In genomic region chr7:157667731-157668130, GRCh38 we compare ENCODE assay signal across 22 cellular contexts.
A peak's percentile ranks its signal among the peaks of the same experiment; 100 is the strongest.
DNase-seq lines count a peak whose midpoint lies in the region; ATAC-seq and TF ChIP-seq lines count a peak whose summit lies in the region.
"Had no signal": no experiment of that assay in that cellular context is flagged by ENCODE, and none has a peak within 500 bp of the region (broad histone marks: within the 10 kb centered on the region; RNA-seq: fewer than 3 reads in every experiment).

No MANE protein-coding gene starts in this region.

- H2AFZ ChIP-seq in neural cell (ENCODE audit: low read depth, low read length) = no peak overlapping the region

- peak overlapping the region; percentile 0 for H3K9ac ChIP-seq in neural cell (ENCODE audit: low read length)

- H3K79me2 ChIP-seq in neural cell (replicated peaks; ENCODE audit: insufficient read depth, low read length) = peaks cover 92% of the 10 kb centered on the region

- no peaks in the 10 kb centered on the region for H3F3A ChIP-seq in neural cell (ENCODE audit: insufficient read depth, low read length, poor library complexity, severe bottlenecking)

- H3K27ac ChIP-seq in right atrium auricular region (no peak overlapping the region), KOPT-K1 (ENCODE audit: low read depth, low read length, poor library complexity, severe bottlenecking) (peak overlapping the region; percentile 99), neural cell (ENCODE audit: low read length) (peak overlapping the region; percentile 49), upper lobe of right lung (no peak overlapping the region)
- H3K27ac ChIP-seq: A549, RWPE1, SJSA1 had no signal

- ATAC-seq in upper lobe of right lung (no peak), HG02970 (IDR thresholded peaks at IDR 0.05; ENCODE audit: low FRiP score, unreplicated experiment) (no peak), HG03159 (IDR thresholded peaks at IDR 0.05; ENCODE audit: unreplicated experiment) (no peak)
- ATAC-seq: A549, GM12878 had no signal

- TF ChIP-seq RAD21 in neural cell (conservative IDR thresholded peaks at IDR 0.05) = no peak

- peaks cover 27% of the 10 kb centered on the region for H4K20me1 ChIP-seq in neural cell (ENCODE audit: insufficient read depth)

- TF ChIP-seq CTCF in right atrium auricular region (IDR thresholded peaks at IDR 0.05) (no peak), neural cell (IDR thresholded peaks at IDR 0.05; ENCODE audit: poor library complexity, severe bottlenecking) (no peak), upper lobe of right lung (IDR thresholded peaks at IDR 0.05) (no peak)

- H3K27me3 ChIP-seq in right atrium auricular region (no peaks in the 10 kb centered on the region), neural cell (ENCODE audit: insufficient read depth, low read depth, low read length) (no peaks in the 10 kb centered on the region), upper lobe of right lung (no peaks in the 10 kb centered on the region)
- H3K27me3 ChIP-seq: SJSA1 had no signal

- H3K9me3 ChIP-seq in right atrium auricular region = no peaks in the 10 kb centered on the region
- H3K9me3 ChIP-seq in KOPT-K1 (ENCODE audit: insufficient read depth, low read length, poor library complexity, severe bottlenecking) = no peaks in the 10 kb centered on the region
- H3K9me3 ChIP-seq in neural cell (ENCODE audit: low read length) = no peaks in the 10 kb centered on the region
- H3K9me3 ChIP-seq in upper lobe of right lung = no peaks in the 10 kb centered on the region
- H3K9me3 ChIP-seq: A549 had no signal

- TF ChIP-seq EP300 in neural cell (conservative IDR thresholded peaks at IDR 0.05; ENCODE audit: poor library complexity, severe bottlenecking) = no peak

- no peak overlapping the region for H3K4me3 ChIP-seq in right atrium auricular region
- H3K4me3 ChIP-seq in neural cell (ENCODE audit: low read length) = no peak overlapping the region
- no peak overlapping the region for H3K4me3 ChIP-seq in upper lobe of right lung
- H3K4me3 ChIP-seq: A549, GM12878, SJSA1 had no signal

- H3K4me2 ChIP-seq in neural cell (ENCODE audit: low read length) = no peak overlapping the region
- H3K4me2 ChIP-seq: A549 had no signal

- H3K36me3 ChIP-seq in right atrium auricular region = no peaks in the 10 kb centered on the region
- peaks cover 11% of the 10 kb centered on the region; the same call in 1 of the 2 replicates for H3K36me3 ChIP-seq in KOPT-K1 (ENCODE audit: insufficient read depth, low read length)
- H3K36me3 ChIP-seq in neural cell (ENCODE audit: insufficient read depth, low read length) = peaks cover 8% of the 10 kb centered on the region
- H3K36me3 ChIP-seq in upper lobe of right lung = no peaks in the 10 kb centered on the region
- H3K36me3 ChIP-seq: SJSA1 had no signal

- peaks cover 0 to 9% of the 10 kb centered on the region in 2 donors for H3K4me1 ChIP-seq in right atrium auricular region
- no peaks in the 10 kb centered on the region for H3K4me1 ChIP-seq in upper lobe of right lung
- H3K4me1 ChIP-seq: A549 had no signal

- peak; percentile 27 for DNase-seq in cardiac septum (ENCODE audit: low spot score)
- DNase-seq in right atrium auricular region (ENCODE audit: low spot score) = no peak
- peak; percentile 49 for DNase-seq in upper lobe of right lung
- no peak for DNase-seq in SIG-M5 (lab: John Stamatoyannopoulos, UW)
- DNase-seq: COR-L47, DMS79, HFFc6, KBM-7, NCI-H1092 treated with DMSO at 0.1 percent for 48 hours, NCI-H146, NCI-H2029, NCI-H2227 treated with DMSO at 0.1 percent for 48 hours, NCI-H510A, NCI-H748 treated with DMSO at 0.1 percent for 48 hours had no signal

- no peaks in the 10 kb centered on the region for H3K9me2 ChIP-seq in neural cell (ENCODE audit: insufficient read depth, low read length)

- intact Hi-C loops in cardiac septum (cut with DNase I) (no loop called here), upper lobe of right lung (cut with DNase I) (no loop called here)

TF ChIP-seq in neural cell, 6 proteins besides CTCF, POLR2A, EP300 and RAD21:
- TF ChIP-seq TAF1 (IDR thresholded peaks at IDR 0.05; ENCODE audit: low read depth) (no peak), POLR2AphosphoS5 (IDR thresholded peaks at IDR 0.05) (no peak), REST (IDR thresholded peaks at IDR 0.05; ENCODE audit: borderline replicate concordance) (no peak), EZH2 (IDR thresholded peaks at IDR 0.05; ENCODE audit: borderline replicate concordance, insufficient read depth, low read length, poor library complexity, severe bottlenecking) (no peak), MXI1 (conservative IDR thresholded peaks at IDR 0.05; ENCODE audit: poor library complexity, severe bottlenecking) (no peak), SMC3 (conservative IDR thresholded peaks at IDR 0.05; ENCODE audit: poor library complexity) (no peak)

Comparison
In these comparisons a context has a peak if more than half of its experiments do, and no peak if none do; other contexts are left out.
1. DNase-seq: peak in cardiac septum (single experiment) and upper lobe of right lung (single experiment); none in right atrium auricular region (single experiment) and SIG-M5 (single experiment).
2. H3K27ac ChIP-seq: peak in KOPT-K1 (single experiment) and neural cell (single experiment); none in right atrium auricular region (0 of 2) and upper lobe of right lung (single experiment).